ENCODE assay signal across 20 cellular contexts in the genomic region with DNA sequence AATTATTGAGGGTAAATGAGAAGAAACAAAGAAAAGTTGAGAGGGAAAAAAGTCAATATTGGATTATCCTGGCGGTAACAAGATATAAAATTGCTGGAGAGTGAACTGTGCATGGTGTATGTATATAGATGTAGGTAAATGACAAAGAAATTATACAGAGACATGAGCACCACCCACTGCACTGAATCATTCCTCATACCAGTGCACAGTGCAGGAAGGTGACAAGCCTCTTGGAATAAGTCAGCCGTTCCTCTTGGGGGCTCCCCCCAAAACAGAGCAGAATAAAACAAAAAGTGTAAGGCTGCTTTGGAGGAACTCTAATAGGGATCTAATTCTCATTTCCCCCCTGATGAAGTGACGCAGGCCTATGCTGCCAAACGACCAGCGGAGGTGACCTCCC.
"Had no signal": no experiment of that assay in that cellular context is flagged by ENCODE, and none has a peak within 500 bp of the region (broad histone marks: within the 10 kb centered on the region; RNA-seq: fewer than 3 reads in every experiment).

No MANE protein-coding gene starts in this region.

- ATAC-seq: activated T-cell treated with anti-CD3 and anti-CD28 coated beads, Interleukin-2, amount 50 U/mL, for 4 hours; esophagus mucosa; gastrocnemius medialis; heart left ventricle; stimulated activated naive CD8-positive, alpha-beta T cell treated with anti-CD3 and anti-CD28 coated beads, Interleukin-15, Interleukin-2, amounts not matched to agents 100 U/mL and 50 U/mL, for 24 hours had no signal

- H3K27ac ChIP-seq: gastrocnemius medialis, heart left ventricle, left ventricle myocardium inferior, right atrium auricular region, tibial artery had no signal

- DNase-seq: activated CD4-positive, alpha-beta T cell treated with anti-CD3 and anti-CD28 coated beads, Interleukin-2, amount 50 U/mL, for 1 hour; activated CD8-positive, alpha-beta memory T cell treated with anti-CD3 and anti-CD28 coated beads, Interleukin-2, amount 50 U/mL, for 4 hours; activated effector memory CD4-positive, alpha-beta T cell treated with Interleukin-2 at 50 U/mL for 16 hours; activated naive CD4-positive, alpha-beta T cell treated with anti-CD3 and anti-CD28 coated beads, Interleukin-2, amount 50 U/mL, for 16 hours; activated T-cell treated with anti-CD3 and anti-CD28 coated beads, Interleukin-2, amount 50 U/mL, for 4 hours; aorta; cerebellar nuclear complex; cortex of kidney; gastrocnemius medialis; heart left ventricle; left ventricle myocardium inferior; mammary epithelial cell; posterior cingulate gyrus; stimulated activated naive CD8-positive, alpha-beta T cell treated with anti-CD3 and anti-CD28 coated beads, Interleukin-15, Interleukin-2, amounts not matched to agents 100 U/mL and 50 U/mL, for 24 hours; substantia nigra; T-helper 1 cell; T-helper 9 cell; tibial artery had no signal

- H3K9me3 Mint-ChIP-seq: activated T-cell treated with anti-CD3 and anti-CD28 coated beads, Interleukin-2, amount 50 U/mL, for 4 hours had no signal

- H3K4me3 Mint-ChIP-seq: activated T-cell treated with anti-CD3 and anti-CD28 coated beads, Interleukin-2, amount 50 U/mL, for 4 hours had no signal
